In the genomic region with DNA sequence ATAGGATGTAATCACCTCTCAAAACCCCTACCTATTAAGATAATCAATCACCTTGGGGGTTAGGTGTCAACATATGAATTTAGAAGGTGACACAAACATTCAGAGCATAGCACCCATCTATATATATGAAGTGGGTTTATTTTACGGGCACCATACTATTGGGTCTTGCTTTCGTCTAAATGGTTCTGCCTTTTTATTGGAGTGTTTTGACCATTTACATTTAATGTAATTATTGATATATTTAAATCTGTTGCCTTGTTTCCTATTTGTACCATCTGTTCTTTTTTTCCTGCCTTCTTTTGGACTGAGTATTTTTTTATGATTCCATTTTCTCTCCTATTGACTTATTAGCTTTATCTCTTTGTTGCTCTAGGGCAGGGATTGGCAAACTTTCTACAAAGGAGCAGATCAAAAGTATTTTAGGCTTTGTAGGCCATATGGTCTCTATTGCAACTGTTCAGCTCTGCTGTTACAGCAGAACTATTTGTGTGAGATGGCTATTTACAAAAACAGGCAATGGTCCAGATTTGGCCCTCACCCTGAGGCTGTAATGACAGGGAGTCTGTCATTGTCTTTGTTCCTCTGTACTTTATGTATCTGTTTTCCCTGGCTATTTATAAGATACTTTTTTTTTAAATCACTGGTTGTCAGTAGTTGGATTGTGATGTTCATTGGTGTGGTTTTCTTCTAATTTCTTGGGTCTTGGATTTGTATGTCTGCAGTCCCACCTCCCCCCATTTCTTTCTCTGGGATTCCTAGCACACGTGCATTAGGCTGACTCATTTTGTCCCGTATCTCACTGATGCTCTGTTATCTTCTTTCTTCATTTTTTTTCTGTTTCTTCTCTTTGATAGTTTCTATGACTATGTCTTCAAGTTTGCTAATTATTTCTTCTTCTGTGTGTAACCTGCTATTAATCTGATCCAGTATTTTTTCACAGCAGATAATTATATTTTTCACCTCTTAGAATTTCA, we compare ENCODE assay signal across 1 cellular context.
TF ChIP-seq lines count a peak whose summit lies in the region.

No MANE protein-coding gene starts in this region.

TF ChIP-seq in IMR-90, 13 proteins besides CTCF, POLR2A, EP300 and RAD21 (continued from another document):
- TF ChIP-seq, protein P1, sequence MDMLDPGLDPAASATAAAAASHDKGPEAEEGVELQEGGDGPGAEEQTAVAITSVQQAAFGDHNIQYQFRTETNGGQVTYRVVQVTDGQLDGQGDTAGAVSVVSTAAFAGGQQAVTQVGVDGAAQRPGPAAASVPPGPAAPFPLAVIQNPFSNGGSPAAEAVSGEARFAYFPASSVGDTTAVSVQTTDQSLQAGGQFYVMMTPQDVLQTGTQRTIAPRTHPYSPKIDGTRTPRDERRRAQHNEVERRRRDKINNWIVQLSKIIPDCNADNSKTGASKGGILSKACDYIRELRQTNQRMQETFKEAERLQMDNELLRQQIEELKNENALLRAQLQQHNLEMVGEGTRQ (IDR thresholded peaks at IDR 0.05; ENCODE audit: low read depth, low read length): no peak
